Comparison of ENCODE assay signal across 23 cellular contexts in genomic region chr5:61298066-61298465, GRCh38.
"Had no signal": no experiment of that assay in that cellular context is flagged by ENCODE, and none has a peak within 500 bp of the region (broad histone marks: within the 10 kb centered on the region; RNA-seq: fewer than 3 reads in every experiment).

No MANE protein-coding gene starts in this region.

- ATAC-seq: activated CD8-positive, alpha-beta memory T cell treated with anti-CD3 and anti-CD28 coated beads, Interleukin-2, amount 10 ng/mL, durations not matched to agents 7 days and 5 days; activated CD8-positive, alpha-beta T cell treated with anti-CD3 and anti-CD28 coated beads, Interleukin-2, amount 10 ng/mL, durations not matched to agents 7 days and 5 days; activated naive CD4-positive, alpha-beta T cell treated with anti-CD3 and anti-CD28 coated beads, Interleukin-2, amount 50 U/mL, for 72 hours; left ventricle myocardium superior; stimulated activated memory B cell treated with anti-CD40 and anti-IgM and Interleukin-4, amounts not matched to agents 10 μg/mL and 1 μg/mL and 100 μg/mL, for 72 hours; stimulated activated naive CD8-positive, alpha-beta T cell treated with anti-CD3 and anti-CD28 coated beads, Interleukin-15, amount 100 ng/mL, for 72 hours; T-cell; upper lobe of right lung had no signal

- DNase-seq: activated B cell treated with CpG ODN at 0.5 μM for 24 hours; activated CD8-positive, alpha-beta memory T cell treated with anti-CD3 and anti-CD28 coated beads, Interleukin-2, amount 10 ng/mL, durations not matched to agents 7 days and 5 days; activated CD8-positive, alpha-beta T cell treated with anti-CD3 and anti-CD28 coated beads, Interleukin-2, amount 10 ng/mL, durations not matched to agents 7 days and 5 days; activated naive CD4-positive, alpha-beta T cell; activated T-cell treated with anti-CD3 and anti-CD28 coated beads, Interleukin-2, amount 50 U/mL, for 48 hours; cortex of kidney; left ventricle myocardium superior; naive B cell; ovary; psoas muscle; sigmoid colon; small intestine; stimulated activated CD4-positive, alpha-beta T cell treated with anti-CD3 and anti-CD28 coated beads, Interleukin-4, amount 100 ng/mL, for 24 hours; stimulated activated naive CD8-positive, alpha-beta T cell treated with anti-CD3 and anti-CD28 coated beads, Interleukin-15, amount 100 ng/mL, for 72 hours; T-cell; thyroid gland; upper lobe of right lung had no signal

- H3K36me3 Mint-ChIP-seq: activated CD8-positive, alpha-beta memory T cell treated with anti-CD3 and anti-CD28 coated beads, Interleukin-2, amount 10 ng/mL, durations not matched to agents 7 days and 5 days; activated naive CD4-positive, alpha-beta T cell treated with anti-CD3 and anti-CD28 coated beads, Interleukin-2, amount 50 U/mL, for 72 hours; mesothelial cell of epicardium; naive B cell; stimulated activated memory B cell treated with anti-CD40 and anti-IgM and Interleukin-4, amounts not matched to agents 10 μg/mL and 1 μg/mL and 100 μg/mL, for 72 hours; T-cell had no signal

- FAIRE-seq: frontal cortex, islet of Langerhans, small intestine had no signal

- H3K4me3 ChIP-seq: cardiac muscle cell, ovary, psoas muscle, sigmoid colon, thyroid gland, upper lobe of right lung had no signal

- H3K27me3 ChIP-seq: cardiac muscle cell, ovary, sigmoid colon, thyroid gland, upper lobe of right lung had no signal

- H3K4me3 Mint-ChIP-seq: activated B cell treated with CpG ODN at 0.5 μM for 24 hours; activated CD8-positive, alpha-beta memory T cell treated with anti-CD3 and anti-CD28 coated beads, Interleukin-2, amount 10 ng/mL, durations not matched to agents 7 days and 5 days; activated CD8-positive, alpha-beta T cell treated with anti-CD3 and anti-CD28 coated beads, Interleukin-2, amount 10 ng/mL, durations not matched to agents 7 days and 5 days; mesothelial cell of epicardium; naive B cell; stimulated activated memory B cell treated with anti-CD40 and anti-IgM and Interleukin-4, amounts not matched to agents 10 μg/mL and 1 μg/mL and 100 μg/mL, for 72 hours; stimulated activated naive CD8-positive, alpha-beta T cell treated with anti-CD3 and anti-CD28 coated beads, Interleukin-15, amount 100 ng/mL, for 72 hours; T-cell had no signal

- H3K27ac ChIP-seq: cardiac muscle cell, ovary, psoas muscle, sigmoid colon, upper lobe of right lung had no signal

- H3K27me3 Mint-ChIP-seq: activated CD8-positive, alpha-beta memory T cell treated with anti-CD3 and anti-CD28 coated beads, Interleukin-2, amount 10 ng/mL, durations not matched to agents 7 days and 5 days; stimulated activated memory B cell treated with anti-CD40 and anti-IgM and Interleukin-4, amounts not matched to agents 10 μg/mL and 1 μg/mL and 100 μg/mL, for 72 hours had no signal

- H3K9me3 Mint-ChIP-seq: activated B cell treated with CpG ODN at 0.5 μM for 24 hours; activated naive CD4-positive, alpha-beta T cell treated with anti-CD3 and anti-CD28 coated beads, Interleukin-2, amount 50 U/mL, for 72 hours; naive B cell; stimulated activated memory B cell treated with anti-CD40 and anti-IgM and Interleukin-4, amounts not matched to agents 10 μg/mL and 1 μg/mL and 100 μg/mL, for 72 hours; stimulated activated naive CD8-positive, alpha-beta T cell treated with anti-CD3 and anti-CD28 coated beads, Interleukin-15, amount 100 ng/mL, for 72 hours; T-cell had no signal

- H3K36me3 ChIP-seq: cardiac muscle cell, ovary, sigmoid colon, thyroid gland, upper lobe of right lung had no signal

- H3K9me3 ChIP-seq: ovary, psoas muscle, sigmoid colon, thyroid gland, upper lobe of right lung had no signal

- H3K27ac Mint-ChIP-seq: activated B cell treated with CpG ODN at 0.5 μM for 24 hours; activated CD8-positive, alpha-beta memory T cell treated with anti-CD3 and anti-CD28 coated beads, Interleukin-2, amount 10 ng/mL, durations not matched to agents 7 days and 5 days; activated CD8-positive, alpha-beta T cell treated with anti-CD3 and anti-CD28 coated beads, Interleukin-2, amount 10 ng/mL, durations not matched to agents 7 days and 5 days; activated naive CD4-positive, alpha-beta T cell treated with anti-CD3 and anti-CD28 coated beads, Interleukin-2, amount 50 U/mL, for 72 hours; mesothelial cell of epicardium; naive B cell; stimulated activated memory B cell treated with anti-CD40 and anti-IgM and Interleukin-4, amounts not matched to agents 10 μg/mL and 1 μg/mL and 100 μg/mL, for 72 hours; stimulated activated naive CD8-positive, alpha-beta T cell treated with anti-CD3 and anti-CD28 coated beads, Interleukin-15, amount 100 ng/mL, for 72 hours; T-cell had no signal

- H3K4me1 Mint-ChIP-seq: activated B cell treated with CpG ODN at 0.5 μM for 24 hours; stimulated activated naive CD8-positive, alpha-beta T cell treated with anti-CD3 and anti-CD28 coated beads, Interleukin-15, amount 100 ng/mL, for 72 hours; T-cell had no signal
